Comparison of ENCODE assay signal across 24 cellular contexts in the genomic region with DNA sequence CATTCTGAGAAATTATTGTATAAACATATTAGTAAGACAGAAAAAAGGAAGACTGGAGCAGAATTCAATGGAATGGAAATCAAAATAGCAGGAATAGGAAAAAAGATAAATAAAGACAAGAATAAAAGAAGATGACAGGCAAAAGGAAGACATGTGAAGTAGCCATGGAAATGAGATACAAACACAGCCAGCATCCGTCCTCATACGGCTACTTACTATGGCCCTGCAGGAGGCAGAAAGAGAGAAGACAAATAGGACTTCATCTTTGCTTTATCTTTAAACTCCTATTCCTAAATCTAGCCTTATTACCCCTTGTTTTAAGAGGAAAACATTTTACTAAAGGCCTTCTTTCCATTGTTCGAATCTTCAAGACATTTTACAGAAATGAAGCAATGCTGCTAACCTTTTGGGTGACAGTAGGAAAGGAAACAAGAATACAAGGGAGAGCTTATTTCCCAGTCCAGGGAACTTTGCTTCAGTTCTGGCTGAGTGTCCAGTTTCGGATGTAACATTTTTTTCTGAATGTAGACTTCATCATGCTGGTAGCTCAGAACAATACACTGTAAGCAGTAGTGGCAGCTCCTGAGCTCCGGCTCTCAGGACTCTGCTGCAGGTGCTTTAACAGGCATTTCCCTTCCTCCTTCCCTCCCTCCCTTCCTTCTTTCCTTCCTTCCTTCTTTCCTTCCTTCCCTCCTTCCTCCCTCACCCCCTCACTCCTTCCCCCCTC.
DNase-seq lines count a peak whose midpoint lies in the region; ATAC-seq, FAIRE-seq and TF ChIP-seq lines count a peak whose summit lies in the region.
"Had no signal": no experiment of that assay in that cellular context is flagged by ENCODE, and none has a peak within 500 bp of the region (broad histone marks: within the 10 kb centered on the region; RNA-seq: fewer than 3 reads in every experiment).

No MANE protein-coding gene starts in this region.

- TF ChIP-seq POLR2A in GM12892 (IDR thresholded peaks at IDR 0.05; ENCODE audit: low read depth, low read length), result no peak

- DNase-seq in Calu3 (no peak), GM12892 (ENCODE audit: insufficient read length) (no peak), endothelial cell (ENCODE audit: low spot score) (no peak), progenitor cell of endocrine pancreas (ENCODE audit: low spot score, unreplicated experiment) (no peak), GM19240 (ENCODE audit: insufficient read length, low spot score) (no peak)
- DNase-seq in activated CD4-positive, alpha-beta T cell treated with anti-CD3 and anti-CD28 coated beads for 48 hours, result no peak
- DNase-seq: BE2C, DMS 273 treated with DMSO at 0.1 percent for 48 hours, DND-41, GOT3, HCEC 1CT, IMR-90, MV-4-11, NCI-H1105 treated with DMSO at 0.1 percent for 48 hours, NCI-H2081, NCI-H2171 treated with DMSO at 0.1 percent for 48 hours, NCI-H524 treated with DMSO at 0.1 percent for 48 hours, NCI-H82, OCI-M1, SHP77, SW 1271 had no signal

- no peaks in the 10 kb centered on the region for H3K9me3 Mint-ChIP-seq in Calu3 (ENCODE audit: low read depth, unreplicated experiment)
- H3K9me3 Mint-ChIP-seq in endothelial cell (ENCODE audit: unreplicated experiment), result no peaks in the 10 kb centered on the region
- peaks cover 10% of the 10 kb centered on the region for H3K9me3 Mint-ChIP-seq in progenitor cell of endocrine pancreas (ENCODE audit: low read depth)

- H3K27me3 Mint-ChIP-seq in Calu3 (ENCODE audit: unreplicated experiment) (no peaks in the 10 kb centered on the region), endothelial cell (ENCODE audit: unreplicated experiment) (no peaks in the 10 kb centered on the region), progenitor cell of endocrine pancreas (no peaks in the 10 kb centered on the region)

- H3K4me3 Mint-ChIP-seq in Calu3 (ENCODE audit: low read depth, unreplicated experiment) (no peak overlapping the region), endothelial cell (ENCODE audit: unreplicated experiment) (no peak overlapping the region), progenitor cell of endocrine pancreas (ENCODE audit: low read depth) (no peak overlapping the region)

- no peak for TF ChIP-seq CTCF in Calu3 (IDR thresholded peaks at IDR 0.05; ENCODE audit: unreplicated experiment)
- no peak for TF ChIP-seq CTCF in endothelial cell (IDR thresholded peaks at IDR 0.05; ENCODE audit: unreplicated experiment)
- TF ChIP-seq CTCF in progenitor cell of endocrine pancreas (IDR thresholded peaks at IDR 0.05; ENCODE audit: unreplicated experiment), result no peak

- peak; percentile 5 for FAIRE-seq in GM12892 (lab: Jason Lieb, UNC)
- FAIRE-seq: GM12878, RCC 7860 had no signal

- H3K27ac Mint-ChIP-seq in Calu3 (ENCODE audit: unreplicated experiment) (peak overlapping the region; percentile 8), endothelial cell (ENCODE audit: unreplicated experiment) (peak overlapping the region; percentile 90), progenitor cell of endocrine pancreas (peak overlapping the region; percentile 51)

- CTCF ChIA-PET in Calu3 (lab: Charles Lee), result interaction anchor here (0.6 to 0.7 kb wide), 5 partner anchors 11 to 172 kb away, joined by 4 to 9 read pairs (median 4); no protein-coding TSS in a partner anchor

- no peak for ATAC-seq in HG03135 (IDR thresholded peaks at IDR 0.05; ENCODE audit: unreplicated experiment)

- H3K4me1 Mint-ChIP-seq in Calu3 (ENCODE audit: low read depth, unreplicated experiment) (peaks cover 41% of the 10 kb centered on the region), endothelial cell (ENCODE audit: unreplicated experiment) (peaks cover 13% of the 10 kb centered on the region), progenitor cell of endocrine pancreas (ENCODE audit: low read depth) (peaks cover 53% of the 10 kb centered on the region)

- H3K36me3 Mint-ChIP-seq in Calu3 (ENCODE audit: insufficient read depth, unreplicated experiment) (no peaks in the 10 kb centered on the region), endothelial cell (ENCODE audit: low read depth, unreplicated experiment) (no peaks in the 10 kb centered on the region), progenitor cell of endocrine pancreas (ENCODE audit: insufficient read depth) (peaks cover 3% of the 10 kb centered on the region)

- no TSS peak for BruUV-seq in Calu3 (replicated peaks; lab: Mats Ljungman, UMichigan)

- intact Hi-C loops in Calu3 (cut with micrococcal nuclease; ENCODE audit: unreplicated experiment), result loop anchor here (5.0 kb wide), 1 partner anchor 100 kb away; no protein-coding TSS in a partner anchor

Comparison
In these comparisons a context has a peak if more than half of its experiments do, and no peak if none do; other contexts are left out.
1. H3K27ac Mint-ChIP-seq: peak in every context shown above with its lines; median percentile 90 in endothelial cell; 51 in progenitor cell of endocrine pancreas; 8 in Calu3.